8 cellular contexts compared by ENCODE assay signal in the genomic region with DNA sequence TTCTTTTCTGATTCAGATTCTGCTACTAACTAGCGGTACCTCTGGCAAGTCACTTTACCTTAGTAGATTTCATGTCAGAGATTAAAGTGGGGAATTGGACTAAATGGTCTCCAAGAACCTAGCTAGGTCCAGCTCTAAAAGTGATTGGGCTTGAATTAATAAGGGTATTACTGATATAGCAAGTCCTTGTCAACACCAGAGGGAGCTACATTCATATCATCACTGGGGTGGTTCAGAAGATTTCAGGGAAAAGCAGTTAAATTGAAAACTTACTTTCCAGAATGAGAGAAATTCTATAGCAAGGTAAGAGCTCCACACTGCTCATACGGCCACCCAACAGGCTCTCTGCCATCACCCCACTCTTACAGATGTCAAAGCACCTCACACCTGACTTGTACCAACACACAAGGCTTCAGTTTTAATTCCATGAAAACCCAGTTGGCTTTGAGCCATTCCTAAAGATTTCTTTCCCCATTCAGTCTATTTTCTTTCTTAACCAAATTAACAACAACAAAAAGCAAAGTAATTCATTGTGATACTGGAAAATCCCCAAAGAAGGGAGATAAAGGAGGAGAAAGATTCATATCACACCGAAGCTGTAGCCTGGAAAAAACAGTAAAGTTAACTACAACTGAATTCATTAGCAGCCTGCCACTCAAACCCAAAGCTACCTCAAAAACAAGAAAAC. TPM values are rescaled to one million over a fixed set of nuclear protein-coding genes. Genes with fewer than 3 reads are reported as not detected.
DNase-seq lines count a peak whose midpoint lies in the region; ATAC-seq and TF ChIP-seq lines count a peak whose summit lies in the region.

No MANE protein-coding gene starts in this region.

- ATAC-seq in GM19395 (IDR thresholded peaks at IDR 0.05; ENCODE audit: unreplicated experiment) (no peak), left colon (no peak)

- H3K4me3 ChIP-seq in dorsolateral prefrontal cortex = no peak overlapping the region

- intact Hi-C loops in dorsolateral prefrontal cortex (cut with DNase I) (loop anchor here (1.0 to 10.0 kb wide), 3 partner anchors 72 to 211 kb away; no protein-coding TSS in a partner anchor), left colon (cut with DNase I, micrococcal nuclease) (loop anchor here in 1 of 2 donors (10.0 kb wide), 1 partner anchor 218 kb away; no protein-coding TSS in a partner anchor)

- peak; percentile 16 to 71 (median 50) for TF ChIP-seq CTCF in dorsolateral prefrontal cortex (IDR thresholded peaks at IDR 0.05 in 54 of 56, conservative IDR thresholded peaks at IDR 0.05 in 2 of 56; ENCODE audit: low read depth in 1 of 56, partially characterized antibody in 56 of 56)

- no peaks in the 10 kb centered on the region for H3K27me3 ChIP-seq in dorsolateral prefrontal cortex

- peak overlapping the region in 35 of 59 donors; percentile 0 to 71 (median 38) for H3K27ac ChIP-seq in dorsolateral prefrontal cortex

- peak; percentile 7 for DNase-seq in NCI-H510A treated with DMSO at 0.1 percent for 48 hours (lab: John Stamatoyannopoulos, UW)
- no peak for DNase-seq in NCI-H510A (lab: John Stamatoyannopoulos, UW)
- peak; percentile 19 for DNase-seq in NCI-H146 (lab: John Stamatoyannopoulos, UW)
- DNase-seq in dorsolateral prefrontal cortex = no peak
- peak; percentile 56 for DNase-seq in pons (ENCODE audit: low spot score)
- no peak for DNase-seq in NCI-H2029 (lab: John Stamatoyannopoulos, UW)
- DNase-seq in left colon = no peak

RNA-seq across cellular contexts. Expression of a gene that starts 38.0 kb away (rescaled TPM):
- total RNA-seq in dorsolateral prefrontal cortex (100 to 1,000 TPM in 119 of 120 experiments, 10 to 100 TPM in 1; 94.6 to 335 (median 260) TPM), left colon (1 to 10 TPM; 2.3 to 4.5 TPM)

Comparison
In these comparisons a context has a peak if more than half of its experiments do, and no peak if none do; other contexts are left out.
1. DNase-seq: peak in NCI-H510A treated with DMSO at 0.1 percent for 48 hours (single experiment), NCI-H146 (single experiment) and pons (single experiment); none in NCI-H510A (single experiment), dorsolateral prefrontal cortex (0 of 10), NCI-H2029 (single experiment) and left colon (0 of 2).
2. RNA of a gene that starts 38.0 kb away (total RNA-seq): 94.6 to 335 TPM in dorsolateral prefrontal cortex; 2.3 to 4.5 TPM in left colon; every median in the first group is over 10 times any median in the second.